ENCODE assay signal across 12 cellular contexts in genomic region chr10:4136121-4136520, GRCh38.
DNase-seq lines count a peak whose midpoint lies in the region; ATAC-seq and TF ChIP-seq lines count a peak whose summit lies in the region.
"Had no signal": no experiment of that assay in that cellular context is flagged by ENCODE, and none has a peak within 500 bp of the region (broad histone marks: within the 10 kb centered on the region; RNA-seq: fewer than 3 reads in every experiment).

No MANE protein-coding gene starts in this region.

- H3K9me3 ChIP-seq in H9 (ENCODE audit: control insufficient read depth, low read depth, low read length), result no peaks in the 10 kb centered on the region
- H3K9me3 ChIP-seq: colonic mucosa had no signal

- peak; percentile 84 for ATAC-seq in GM18520 (IDR thresholded peaks at IDR 0.05; ENCODE audit: unreplicated experiment)
- peak; percentile 85 for ATAC-seq in GM21515 (IDR thresholded peaks at IDR 0.05; ENCODE audit: unreplicated experiment)
- peak; percentile 81 for ATAC-seq in HG03175 (IDR thresholded peaks at IDR 0.05; ENCODE audit: unreplicated experiment)
- ATAC-seq in left colon, result no peak

- H2BK20ac ChIP-seq in H9 (ENCODE audit: low read depth, low read length, poor library complexity, severe bottlenecking), result no peak overlapping the region

- H2BK15ac ChIP-seq in H9 (ENCODE audit: low read depth, low read length), result no peak overlapping the region

- H3K9ac ChIP-seq in H9 (ENCODE audit: extremely low read depth, insufficient read length, low read length), result no peak overlapping the region
- H3K9ac ChIP-seq: parathyroid adenoma had no signal

- no peaks in the 10 kb centered on the region for H3K79me2 ChIP-seq in H9 (ENCODE audit: insufficient read depth, low read length)
- H3K79me2 ChIP-seq: parathyroid adenoma had no signal

- no peak overlapping the region for H3K27ac ChIP-seq in H9 (ENCODE audit: insufficient read length, low read depth, low read length)
- H3K27ac ChIP-seq: colonic mucosa, parathyroid adenoma had no signal

- DNase-seq in left colon (no peak), NCI-H1048 (lab: John Stamatoyannopoulos, UW) (no peak), H9 (no peak), NCI-H2171 (lab: John Stamatoyannopoulos, UW) (no peak)
- DNase-seq: activated CD8-positive, alpha-beta memory T cell treated with anti-CD3 and anti-CD28 coated beads, Interleukin-2, amount 50 U/mL, for 48 hours; colonic mucosa; stimulated activated naive CD4-positive, alpha-beta T cell had no signal

- no peak overlapping the region for H3K4me3 Mint-ChIP-seq in activated naive CD8-positive, alpha-beta T cell
- no peak overlapping the region for H3K4me3 Mint-ChIP-seq in H9

- H3K27ac Mint-ChIP-seq in activated naive CD8-positive, alpha-beta T cell, result peak overlapping the region; percentile 10
- H3K27ac Mint-ChIP-seq in H9, result no peak overlapping the region; a peak in 1 of 7 replicates

- no peak overlapping the region for H3K4ac ChIP-seq in H9 (ENCODE audit: low read depth, low read length)

- H3K23ac ChIP-seq in H9 (ENCODE audit: insufficient read length, low read depth, low read length), result no peak overlapping the region

- no peak overlapping the region for H2BK5ac ChIP-seq in H9 (ENCODE audit: insufficient read length, low read length)

- intact Hi-C loops in left colon (cut with DNase I, micrococcal nuclease), result no loop called here

- H3K18ac ChIP-seq in H9 (ENCODE audit: insufficient read length, low read depth, low read length), result no peak overlapping the region

- no peak overlapping the region for H3K14ac ChIP-seq in H9 (ENCODE audit: insufficient read depth, low read length)

- no peak overlapping the region for H4K91ac ChIP-seq in H9 (ENCODE audit: insufficient read length, low read depth, low read length)

- WGBS in H9 (ENCODE audit: extremely low coverage, insufficient read length, low lambda C conversion rate), result no CpG with 5 or more reads among the region's 2 CpGs

- peaks cover 22% of the 10 kb centered on the region for H3K4me1 Mint-ChIP-seq in activated naive CD8-positive, alpha-beta T cell (ENCODE audit: low read depth)
- H3K4me1 Mint-ChIP-seq in H9, result peaks cover 2 to 3% of the 10 kb centered on the region in 2 experiments; a peak in 3 of 4 replicates

- peaks cover 8% of the 10 kb centered on the region for H3K36me3 Mint-ChIP-seq in activated naive CD8-positive, alpha-beta T cell
- peaks cover 7 to 17% (median 9%) of the 10 kb centered on the region in 3 experiments; a peak in 6 of 7 replicates for H3K36me3 Mint-ChIP-seq in H9 (ENCODE audit: insufficient read depth in 1 of 3, low read depth in 3 of 3)

- H3K27me3 Mint-ChIP-seq in activated naive CD8-positive, alpha-beta T cell, result no peaks in the 10 kb centered on the region
- no peaks in the 10 kb centered on the region; the same call in 1 of the 2 replicates for H3K27me3 Mint-ChIP-seq in H9 (ENCODE audit: low read depth)

- no peaks in the 10 kb centered on the region for H4K20me1 ChIP-seq in H9 (ENCODE audit: control insufficient read depth, insufficient read depth, insufficient read length)

- no peak overlapping the region for H2BK120ac ChIP-seq in H9 (ENCODE audit: low read depth, low read length, poor library complexity, severe bottlenecking)

- H4K5ac ChIP-seq in H9 (ENCODE audit: insufficient read length, low read depth, low read length), result no peak overlapping the region

- no peak overlapping the region for H2AFZ ChIP-seq in H9 (ENCODE audit: low read length)
- H2AFZ ChIP-seq: parathyroid adenoma had no signal

- H2BK12ac ChIP-seq in H9 (ENCODE audit: insufficient read length, low read depth, low read length), result no peak overlapping the region

- H3T11ph ChIP-seq in H9 (ENCODE audit: low read length), result no peak overlapping the region

- no peaks in the 10 kb centered on the region for H3K79me1 ChIP-seq in H9 (ENCODE audit: insufficient read depth, low read depth, low read length, poor library complexity, severe bottlenecking)

- no peaks in the 10 kb centered on the region for H3K23me2 ChIP-seq in H9 (ENCODE audit: insufficient read length, low read depth, low read length, poor library complexity, severe bottlenecking)

- H4K8ac ChIP-seq in H9 (replicated peaks; ENCODE audit: insufficient read length, low read depth, low read length), result no peak overlapping the region

- no peak overlapping the region for H2AK5ac ChIP-seq in H9 (ENCODE audit: insufficient read length, low read length)

- no peak overlapping the region for H3K56ac ChIP-seq in H9 (ENCODE audit: insufficient read length, low read depth, low read length)

- peaks cover 18% of the 10 kb centered on the region for H3K9me3 Mint-ChIP-seq in activated naive CD8-positive, alpha-beta T cell (ENCODE audit: low read depth)
- peaks cover 16 to 21% of the 10 kb centered on the region in 2 experiments for H3K9me3 Mint-ChIP-seq in H9

- TF ChIP-seq CTCF in H9 (conservative IDR thresholded peaks at IDR 0.05), result no peak

- no peak overlapping the region for H3K4me2 ChIP-seq in H9 (ENCODE audit: insufficient read depth, insufficient read length, low read length)

- no peaks in the 10 kb centered on the region for H3K4me1 ChIP-seq in H9 (ENCODE audit: insufficient read depth, low read length)
- H3K4me1 ChIP-seq: colonic mucosa had no signal

- H3K27me3 ChIP-seq in H9 (ENCODE audit: insufficient read depth, low read length), result no peaks in the 10 kb centered on the region
- H3K27me3 ChIP-seq: colonic mucosa had no signal
